29 cellular contexts compared by ENCODE assay signal in the genomic region with DNA sequence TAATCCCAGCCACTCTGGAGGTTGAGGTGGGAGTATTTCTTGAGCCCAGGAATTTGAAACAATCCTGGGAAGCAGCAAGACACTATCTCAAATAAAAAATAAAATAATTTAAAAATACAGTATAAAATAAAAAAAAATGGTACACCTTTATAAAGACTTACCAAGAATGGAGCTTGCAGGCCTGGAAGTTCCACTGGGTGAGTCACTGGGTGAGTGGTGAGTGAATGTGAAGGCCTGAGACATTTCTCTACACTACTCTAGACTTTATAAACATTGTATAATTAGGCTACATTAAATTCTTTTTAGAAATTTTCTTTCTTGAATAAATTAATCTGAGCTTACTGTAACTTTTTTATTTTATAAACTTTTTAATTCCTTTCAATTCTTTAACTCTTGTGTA.
DNase-seq lines count a peak whose midpoint lies in the region; ATAC-seq, FAIRE-seq and TF ChIP-seq lines count a peak whose summit lies in the region.
"Had no signal": no experiment of that assay in that cellular context is flagged by ENCODE, and none has a peak within 500 bp of the region (broad histone marks: within the 10 kb centered on the region; RNA-seq: fewer than 3 reads in every experiment).

No MANE protein-coding gene starts in this region.

- no peaks in the 10 kb centered on the region for H3K9me3 ChIP-seq in Karpas-422 (ENCODE audit: low read length)
- H3K9me3 ChIP-seq: heart left ventricle, suprapubic skin had no signal

- H3K36me3 Mint-ChIP-seq in activated CD8-positive, alpha-beta memory T cell treated with anti-CD3 and anti-CD28 coated beads, Interleukin-2, amount 10 ng/mL, durations not matched to agents 7 days and 5 days: no peaks in the 10 kb centered on the region
- H3K36me3 Mint-ChIP-seq: CD14-positive monocyte; mesothelial cell of epicardium; naive thymus-derived CD4-positive, alpha-beta T cell; stimulated activated effector memory CD8-positive, alpha-beta T cell treated with anti-CD3 and anti-CD28 coated beads, Interleukin-12 subunit alpha, Interleukin-12 subunit beta, amount 100 ng/mL, for 72 hours; T-cell had no signal

- H3K36me3 ChIP-seq in Karpas-422 (ENCODE audit: insufficient read depth, low read length): no peaks in the 10 kb centered on the region
- H3K36me3 ChIP-seq: heart left ventricle, left lung, spleen, suprapubic skin had no signal

- peak; percentile 55 for DNase-seq in H4 (ENCODE audit: low spot score)
- DNase-seq in RCC 7860 (ENCODE audit: low spot score): peak; percentile 9
- DNase-seq in choroid plexus epithelial cell (ENCODE audit: low read depth): peak; percentile 1
- peak; percentile 41 for DNase-seq in non-pigmented ciliary epithelial cell (ENCODE audit: low read depth)
- no peak for DNase-seq in activated CD4-positive, alpha-beta T cell treated with anti-CD3 and anti-CD28 coated beads, Interleukin-2, amount 50 U/mL, for 4 hours
- DNase-seq in Karpas-422: no peak
- no peak for DNase-seq in activated CD8-positive, alpha-beta memory T cell treated with anti-CD3 and anti-CD28 coated beads, Interleukin-2, amount 10 ng/mL, durations not matched to agents 7 days and 5 days
- DNase-seq: activated CD4-positive, CD25-positive, alpha-beta regulatory T cell treated with anti-CD3 and anti-CD28 coated beads, Interleukin-2, amount 50 U/mL, for 72 hours; activated CD8-positive, alpha-beta T cell treated with anti-CD3 and anti-CD28 coated beads for 36 hours; activated gamma-delta T cell; activated T-cell treated with anti-CD3 and anti-CD28 coated beads for 4 hours; Calu3; caudate nucleus; heart left ventricle; left lung; naive thymus-derived CD4-positive, alpha-beta T cell; NCI-H1417; NCI-H2081; NCI-H82; SHP77; spleen; stimulated activated CD4-positive, alpha-beta T cell treated with anti-CD3 and anti-CD28 coated beads, Interleukin-2, amount 100 ng/mL, for 48 hours; T-cell had no signal

- no peaks in the 10 kb centered on the region for H4K20me1 ChIP-seq in Karpas-422 (ENCODE audit: insufficient read depth, low read depth, low read length)

- H3K79me2 ChIP-seq in Karpas-422 (ENCODE audit: low read length): no peaks in the 10 kb centered on the region

- no peak overlapping the region for H3K9ac ChIP-seq in Karpas-422 (ENCODE audit: low read length)

- no peak for FAIRE-seq in RCC 7860 (lab: Jason Lieb, UNC)
- FAIRE-seq: GM12892, urothelium cell line had no signal

- no peaks in the 10 kb centered on the region for H3K4me1 Mint-ChIP-seq in activated CD8-positive, alpha-beta memory T cell treated with anti-CD3 and anti-CD28 coated beads, Interleukin-2, amount 10 ng/mL, durations not matched to agents 7 days and 5 days
- H3K4me1 Mint-ChIP-seq: CD14-positive monocyte; naive thymus-derived CD4-positive, alpha-beta T cell; stimulated activated effector memory CD8-positive, alpha-beta T cell treated with anti-CD3 and anti-CD28 coated beads, Interleukin-12 subunit alpha, Interleukin-12 subunit beta, amount 100 ng/mL, for 72 hours; T-cell had no signal

- no peaks in the 10 kb centered on the region for H3K9me2 ChIP-seq in Karpas-422 (replicated peaks; ENCODE audit: insufficient read depth, low read length)

- no peak overlapping the region for H3K27ac Mint-ChIP-seq in activated CD8-positive, alpha-beta memory T cell treated with anti-CD3 and anti-CD28 coated beads, Interleukin-2, amount 10 ng/mL, durations not matched to agents 7 days and 5 days
- H3K27ac Mint-ChIP-seq: activated CD8-positive, alpha-beta T cell treated with anti-CD3 and anti-CD28 coated beads for 36 hours; CD14-positive monocyte; mesothelial cell of epicardium; naive thymus-derived CD4-positive, alpha-beta T cell; stimulated activated effector memory CD8-positive, alpha-beta T cell treated with anti-CD3 and anti-CD28 coated beads, Interleukin-12 subunit alpha, Interleukin-12 subunit beta, amount 100 ng/mL, for 72 hours; T-cell had no signal

- no peak overlapping the region for H3K27ac ChIP-seq in Karpas-422 (ENCODE audit: low read length)
- H3K27ac ChIP-seq: heart left ventricle, left lung, spleen, suprapubic skin had no signal

- CTCF ChIA-PET in activated CD8-positive, alpha-beta memory T cell treated with anti-CD3 and anti-CD28 coated beads, Interleukin-2, amount 10 ng/mL, durations not matched to agents 7 days and 5 days (lab: Charles Lee): no interaction called here

- no peak overlapping the region for H3K4me3 Mint-ChIP-seq in activated CD8-positive, alpha-beta memory T cell treated with anti-CD3 and anti-CD28 coated beads, Interleukin-2, amount 10 ng/mL, durations not matched to agents 7 days and 5 days
- H3K4me3 Mint-ChIP-seq: activated CD8-positive, alpha-beta T cell treated with anti-CD3 and anti-CD28 coated beads for 36 hours; CD14-positive monocyte; mesothelial cell of epicardium; naive thymus-derived CD4-positive, alpha-beta T cell; stimulated activated effector memory CD8-positive, alpha-beta T cell treated with anti-CD3 and anti-CD28 coated beads, Interleukin-12 subunit alpha, Interleukin-12 subunit beta, amount 100 ng/mL, for 72 hours; T-cell had no signal

- H3K4me3 ChIP-seq in choroid plexus epithelial cell (ENCODE audit: low read depth, low read length): no peak overlapping the region
- H3K4me3 ChIP-seq in Karpas-422 (ENCODE audit: low read length): no peak overlapping the region
- H3K4me3 ChIP-seq: heart left ventricle, left lung, spleen, suprapubic skin had no signal

- H3K9me3 Mint-ChIP-seq in activated CD8-positive, alpha-beta memory T cell treated with anti-CD3 and anti-CD28 coated beads, Interleukin-2, amount 10 ng/mL, durations not matched to agents 7 days and 5 days (ENCODE audit: low read depth): peaks cover 2% of the 10 kb centered on the region
- H3K9me3 Mint-ChIP-seq: mesothelial cell of epicardium had no signal

- no peak for TF ChIP-seq CTCF in choroid plexus epithelial cell (conservative IDR thresholded peaks at IDR 0.05; ENCODE audit: low read depth, low read length)

- no peak overlapping the region for H3K4me2 ChIP-seq in Karpas-422 (ENCODE audit: low read depth, low read length, poor library complexity, severe bottlenecking)

- H3K27me3 ChIP-seq in Karpas-422 (ENCODE audit: low read length): no peaks in the 10 kb centered on the region; the same call in 1 of the 2 replicates
- H3K27me3 ChIP-seq: heart left ventricle, left lung, spleen, suprapubic skin had no signal

- no peaks in the 10 kb centered on the region for H3K4me1 ChIP-seq in Karpas-422 (ENCODE audit: low read length)
- H3K4me1 ChIP-seq: heart left ventricle, left lung, spleen had no signal

- no peaks in the 10 kb centered on the region for H3K27me3 Mint-ChIP-seq in activated CD8-positive, alpha-beta memory T cell treated with anti-CD3 and anti-CD28 coated beads, Interleukin-2, amount 10 ng/mL, durations not matched to agents 7 days and 5 days
- H3K27me3 Mint-ChIP-seq: activated CD8-positive, alpha-beta T cell treated with anti-CD3 and anti-CD28 coated beads for 36 hours; naive thymus-derived CD4-positive, alpha-beta T cell; T-cell had no signal

- no peak overlapping the region for H2AFZ ChIP-seq in Karpas-422 (ENCODE audit: low read length)

- no peak for ATAC-seq in activated CD8-positive, alpha-beta memory T cell treated with anti-CD3 and anti-CD28 coated beads, Interleukin-2, amount 10 ng/mL, durations not matched to agents 7 days and 5 days
- ATAC-seq: activated CD8-positive, alpha-beta T cell treated with anti-CD3 and anti-CD28 coated beads for 36 hours; heart left ventricle; left lung; naive thymus-derived CD4-positive, alpha-beta T cell; stimulated activated effector memory CD8-positive, alpha-beta T cell treated with anti-CD3 and anti-CD28 coated beads, Interleukin-12 subunit alpha, Interleukin-12 subunit beta, amount 100 ng/mL, for 72 hours; T-cell had no signal

Comparison
In these comparisons a context has a peak if more than half of its experiments do, and no peak if none do; other contexts are left out.
1. DNase-seq: peak in H4 (single experiment), RCC 7860 (single experiment), choroid plexus epithelial cell (single experiment) and non-pigmented ciliary epithelial cell (single experiment); none in activated CD4-positive, alpha-beta T cell treated with anti-CD3 and anti-CD28 coated beads, Interleukin-2, amount 50 U/mL, for 4 hours (0 of 2), Karpas-422 (single experiment) and activated CD8-positive, alpha-beta memory T cell treated with anti-CD3 and anti-CD28 coated beads, Interleukin-2, amount 10 ng/mL, durations not matched to agents 7 days and 5 days (single experiment).